Comparison of ENCODE assay signal across 15 cellular contexts in the genomic region with DNA sequence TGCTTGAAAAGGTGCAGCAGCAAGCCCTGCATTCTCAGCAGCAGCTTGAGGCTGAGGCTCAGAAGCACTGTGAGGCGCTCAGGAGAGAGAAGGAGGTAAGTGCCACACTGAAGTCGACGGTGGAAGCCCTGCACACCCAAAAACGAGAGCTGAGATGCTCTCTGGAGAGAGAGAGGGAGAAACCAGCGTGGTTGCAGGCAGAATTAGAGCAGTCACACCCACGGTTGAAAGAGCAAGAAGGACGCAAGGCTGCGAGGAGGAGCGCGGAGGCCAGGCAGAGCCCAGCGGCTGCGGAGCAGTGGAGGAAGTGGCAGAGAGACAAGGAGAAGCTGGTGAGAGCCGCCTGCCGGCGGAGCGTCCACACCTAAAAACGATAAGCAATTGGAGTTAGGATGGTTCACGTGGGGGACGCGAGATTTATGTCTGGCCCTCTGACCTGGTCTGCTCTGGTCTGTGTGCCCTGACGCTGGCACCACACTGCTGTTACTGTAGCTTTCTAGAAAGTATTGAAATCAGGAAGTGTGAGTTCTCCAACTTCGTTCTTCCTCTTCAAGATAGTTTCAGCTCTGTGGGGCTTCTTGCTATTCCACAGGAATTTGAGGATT. TPM values are rescaled to one million over a fixed set of nuclear protein-coding genes. Genes with fewer than 3 reads are reported as not detected.
DNase-seq lines count a peak whose midpoint lies in the region; ATAC-seq and TF ChIP-seq lines count a peak whose summit lies in the region.
"Had no signal": no experiment of that assay in that cellular context is flagged by ENCODE, and none has a peak within 500 bp of the region (broad histone marks: within the 10 kb centered on the region; RNA-seq: fewer than 3 reads in every experiment).

No MANE protein-coding gene starts in this region.

- H2AFZ ChIP-seq in mammary epithelial cell (ENCODE audit: low read depth, low read length), result no peak overlapping the region

- H3K9ac ChIP-seq in mammary epithelial cell (ENCODE audit: insufficient read depth, low read length), result no peak overlapping the region

- no peaks in the 10 kb centered on the region for H3K9me3 Mint-ChIP-seq in activated CD8-positive, alpha-beta T cell treated with anti-CD3 and anti-CD28 coated beads, Interleukin-2, amount 10 ng/mL, durations not matched to agents 7 days and 5 days (ENCODE audit: insufficient read depth)
- H3K9me3 Mint-ChIP-seq in glutamatergic neuron (ENCODE audit: unreplicated experiment), result peaks cover 7% of the 10 kb centered on the region
- H3K9me3 Mint-ChIP-seq: WTC11 had no signal

- WGBS in mammary epithelial cell (ENCODE audit: low coverage, missing lambda C conversion rate), result 83% methylated on average over 7 of the region's 22 CpGs
- 90% methylated on average over 22 of the region's 22 CpGs for WGBS in thymus

- no peak overlapping the region for H3K27ac ChIP-seq in mammary epithelial cell (ENCODE audit: insufficient read depth, low read depth, low read length)
- H3K27ac ChIP-seq in breast epithelium, result no peak overlapping the region
- no peak overlapping the region for H3K27ac ChIP-seq in left lung
- peak overlapping the region; percentile 8 for H3K27ac ChIP-seq in thymus (ENCODE audit: low read depth)
- H3K27ac ChIP-seq: foreskin keratinocyte, SJSA1, tibial nerve had no signal

- intact Hi-C loops in mammary epithelial cell (cut with micrococcal nuclease) (no loop called here), breast epithelium (cut with DNase I; ENCODE audit: low total_unique reads) (no loop called here), left lung (cut with DNase I) (no loop called here)

- dilution Hi-C loops in mammary epithelial cell (cut with HindIII; ENCODE audit: low sequenced_read_pairs), result no loop called here

- H3K36me3 ChIP-seq in mammary epithelial cell (ENCODE audit: insufficient read depth, low read length) (peaks cover 6% of the 10 kb centered on the region), breast epithelium (peaks cover 9% of the 10 kb centered on the region), left lung (peaks cover 0 to 98% of the 10 kb centered on the region in 2 donors), thymus (ENCODE audit: control insufficient read depth, insufficient read depth) (peaks cover 83% of the 10 kb centered on the region)

- H4K20me1 ChIP-seq in mammary epithelial cell (ENCODE audit: insufficient read depth, low read length), result no peaks in the 10 kb centered on the region

- POLR2A ChIA-PET in activated CD8-positive, alpha-beta T cell treated with anti-CD3 and anti-CD28 coated beads, Interleukin-2, amount 10 ng/mL, durations not matched to agents 7 days and 5 days (lab: Charles Lee), result no interaction called here

- TF ChIP-seq POLR2A in breast epithelium (IDR thresholded peaks at IDR 0.05), result no peak

- peak overlapping the region; percentile 17 for H3K27ac Mint-ChIP-seq in activated CD8-positive, alpha-beta T cell treated with anti-CD3 and anti-CD28 coated beads, Interleukin-2, amount 10 ng/mL, durations not matched to agents 7 days and 5 days
- no peak overlapping the region for H3K27ac Mint-ChIP-seq in glutamatergic neuron (ENCODE audit: unreplicated experiment)
- H3K27ac Mint-ChIP-seq: WTC11 had no signal

- no peaks in the 10 kb centered on the region for H3K79me2 ChIP-seq in mammary epithelial cell (ENCODE audit: insufficient read depth, low read length)

- H3K4me1 ChIP-seq in mammary epithelial cell (ENCODE audit: insufficient read depth, low read length) (no peaks in the 10 kb centered on the region), breast epithelium (no peaks in the 10 kb centered on the region), left lung (no peaks in the 10 kb centered on the region), thymus (ENCODE audit: control insufficient read depth, insufficient read depth, low read length) (no peaks in the 10 kb centered on the region)
- H3K4me1 ChIP-seq: foreskin keratinocyte, SJSA1, tibial nerve had no signal

- no peak overlapping the region for H3K4me3 Mint-ChIP-seq in activated CD8-positive, alpha-beta T cell treated with anti-CD3 and anti-CD28 coated beads, Interleukin-2, amount 10 ng/mL, durations not matched to agents 7 days and 5 days
- H3K4me3 Mint-ChIP-seq in glutamatergic neuron (ENCODE audit: unreplicated experiment), result no peak overlapping the region
- H3K4me3 Mint-ChIP-seq: WTC11 had no signal

- H3K27me3 Mint-ChIP-seq in activated CD8-positive, alpha-beta T cell treated with anti-CD3 and anti-CD28 coated beads, Interleukin-2, amount 10 ng/mL, durations not matched to agents 7 days and 5 days (ENCODE audit: low read depth), result no peaks in the 10 kb centered on the region
- peaks cover 3% of the 10 kb centered on the region for H3K27me3 Mint-ChIP-seq in glutamatergic neuron (ENCODE audit: unreplicated experiment)

- in situ Hi-C loops in mammary epithelial cell (cut with MboI; ENCODE audit: low sequenced_read_pairs in 2 of 2), result no loop called here

- ATAC-seq in activated CD8-positive, alpha-beta T cell treated with anti-CD3 and anti-CD28 coated beads, Interleukin-2, amount 10 ng/mL, durations not matched to agents 7 days and 5 days, result peak; percentile 22
- peak; percentile 45 for ATAC-seq in left lung
- ATAC-seq: foreskin keratinocyte, WTC11 had no signal

- H3K36me3 Mint-ChIP-seq in activated CD8-positive, alpha-beta T cell treated with anti-CD3 and anti-CD28 coated beads, Interleukin-2, amount 10 ng/mL, durations not matched to agents 7 days and 5 days (ENCODE audit: low read depth), result peaks cover 58% of the 10 kb centered on the region
- peaks cover 7% of the 10 kb centered on the region for H3K36me3 Mint-ChIP-seq in glutamatergic neuron (ENCODE audit: unreplicated experiment)

- H3K9me3 ChIP-seq in mammary epithelial cell (replicated peaks; ENCODE audit: insufficient read depth, low read length), result no peaks in the 10 kb centered on the region
- no peaks in the 10 kb centered on the region for H3K9me3 ChIP-seq in breast epithelium
- H3K9me3 ChIP-seq in left lung, result no peaks in the 10 kb centered on the region
- no peaks in the 10 kb centered on the region for H3K9me3 ChIP-seq in thymus (ENCODE audit: control insufficient read depth)
- H3K9me3 ChIP-seq: SJSA1, tibial nerve had no signal

- H3K4me2 ChIP-seq in mammary epithelial cell (ENCODE audit: insufficient read depth, low read depth, low read length), result no peak overlapping the region

- DNase-seq in mammary epithelial cell (no peak), breast epithelium (ENCODE audit: low spot score in 2 of 2) (no peak), left lung (no peak), glutamatergic neuron (no peak), mesenteric fat pad (ENCODE audit: low spot score) (no peak), T-helper 9 cell (no peak)
- peak; percentile 32 for DNase-seq in activated CD8-positive, alpha-beta T cell treated with anti-CD3 and anti-CD28 coated beads, Interleukin-2, amount 10 ng/mL, durations not matched to agents 7 days and 5 days
- DNase-seq: ACHN, DMS53, foreskin keratinocyte, NCI-H1930 had no signal

- CTCF ChIA-PET in mammary epithelial cell (lab: Charles Lee; ENCODE audit: low non-redundant PET), result no interaction called here
- CTCF ChIA-PET in activated CD8-positive, alpha-beta T cell treated with anti-CD3 and anti-CD28 coated beads, Interleukin-2, amount 10 ng/mL, durations not matched to agents 7 days and 5 days (lab: Charles Lee), result no interaction called here

- TF ChIP-seq CTCF in mammary epithelial cell (conservative IDR thresholded peaks at IDR 0.05 in 1 of 2, IDR thresholded peaks at IDR 0.05 in 1 of 2; ENCODE audit: extremely low read depth in 1 of 2, insufficient read depth in 1 of 2, low read depth in 1 of 2, low read length in 2 of 2) (no peak), breast epithelium (IDR thresholded peaks at IDR 0.05) (no peak), left lung (IDR thresholded peaks at IDR 0.05) (no peak), glutamatergic neuron (IDR thresholded peaks at IDR 0.05; ENCODE audit: partially characterized antibody, unreplicated experiment) (no peak)

- no peak overlapping the region for H3K4me3 ChIP-seq in mammary epithelial cell (replicated peaks in 1 of 3; ENCODE audit: insufficient read depth in 1 of 3, low read depth in 2 of 3, low read length in 3 of 3)
- H3K4me3 ChIP-seq in breast epithelium, result no peak overlapping the region
- no peak overlapping the region for H3K4me3 ChIP-seq in left lung
- no peak overlapping the region for H3K4me3 ChIP-seq in thymus (ENCODE audit: low read length)
- H3K4me3 ChIP-seq: SJSA1, tibial nerve had no signal

- BruUV-seq in mammary epithelial cell (replicated peaks; lab: Mats Ljungman, UMichigan), result TSS peak; percentile 70

- peaks cover 10% of the 10 kb centered on the region for H3K4me1 Mint-ChIP-seq in activated CD8-positive, alpha-beta T cell treated with anti-CD3 and anti-CD28 coated beads, Interleukin-2, amount 10 ng/mL, durations not matched to agents 7 days and 5 days (ENCODE audit: low read depth)
- no peaks in the 10 kb centered on the region for H3K4me1 Mint-ChIP-seq in glutamatergic neuron (ENCODE audit: low read depth, unreplicated experiment)
- H3K4me1 Mint-ChIP-seq: WTC11 had no signal

- H3K27me3 ChIP-seq in mammary epithelial cell (ENCODE audit: insufficient read depth, low read length) (no peaks in the 10 kb centered on the region), breast epithelium (no peaks in the 10 kb centered on the region), left lung (no peaks in the 10 kb centered on the region), thymus (ENCODE audit: control insufficient read depth, insufficient read depth) (no peaks in the 10 kb centered on the region)
- H3K27me3 ChIP-seq: foreskin keratinocyte, SJSA1, tibial nerve had no signal

RNA-seq across cellular contexts. Expression of gene DIP2A, which starts 26.7 kb away (rescaled TPM):
- total RNA-seq in mammary epithelial cell, result 10 to 100 TPM; 49.5 to 51.3 TPM
- polyA plus RNA-seq in mammary epithelial cell, result 29.3 TPM
- 34.9 TPM for polyA minus RNA-seq in mammary epithelial cell
- 10 to 100 TPM; 32.6 to 43.9 (median 42.0) TPM for total RNA-seq in breast epithelium
- total RNA-seq in activated CD8-positive, alpha-beta T cell treated with anti-CD3 and anti-CD28 coated beads, Interleukin-2, amount 10 ng/mL, durations not matched to agents 7 days and 5 days, result 10 to 100 TPM; 53.7 to 53.9 TPM
- 10 to 100 TPM; 31.5 to 33.2 TPM for total RNA-seq in left lung
- 53.1 TPM for polyA plus RNA-seq in thymus
- total RNA-seq in glutamatergic neuron (ENCODE audit: unreplicated experiment), result 55.4 TPM
- total RNA-seq in mesenteric fat pad, result 33.9 TPM
